ENCODE assay signal across 8 cellular contexts in genomic region chr12:989051-989450, GRCh38. TPM values are rescaled to one million over a fixed set of nuclear protein-coding genes. Genes with fewer than 3 reads are reported as not detected.
DNase-seq lines count a peak whose midpoint lies in the region; ATAC-seq and TF ChIP-seq lines count a peak whose summit lies in the region.

No MANE protein-coding gene starts in this region.

- no peak for ATAC-seq in HG03108 (IDR thresholded peaks at IDR 0.05; ENCODE audit: unreplicated experiment)

- 0 out of 2 replicates have a peak, but pooled peaks cover 3% of the 10 kb centered on the region for H4K20me1 ChIP-seq in PC-9 (ENCODE audit: insufficient read depth)

- DNase-seq in T-helper 2 cell treated with Interferon-gamma antibody and Interleukin-4, amounts not matched to agents 5 μg/mL and 100 μg/mL, for 36 hours (ENCODE audit: low spot score), result no peak
- DNase-seq in T-helper 2 cell, result no peak
- no peak for DNase-seq in PC-9
- DNase-seq in epithelial cell of proximal tubule (ENCODE audit: low read depth), result no peak
- DNase-seq in midbrain (lab: John Stamatoyannopoulos, UW), result no peak
- no peak for DNase-seq in activated CD4-positive, CD25-positive, alpha-beta regulatory T cell (lab: John Stamatoyannopoulos, UW)

- H3K36me3 Mint-ChIP-seq in T-helper 2 cell treated with Interferon-gamma antibody and Interleukin-4, amounts not matched to agents 5 μg/mL and 100 μg/mL, for 36 hours (ENCODE audit: low read depth), result no peaks in the 10 kb centered on the region

- H3K4me1 ChIP-seq in PC-9 (replicated peaks; ENCODE audit: insufficient read depth) (peaks cover 34% of the 10 kb centered on the region), skeletal muscle satellite cell (ENCODE audit: control insufficient read depth, insufficient read depth, low read length) (peaks cover 33% of the 10 kb centered on the region)

- peak overlapping the region; percentile 83; the same call in 1 of the 2 replicates for H3K4me3 ChIP-seq in PC-9
- H3K4me3 ChIP-seq in epithelial cell of proximal tubule (ENCODE audit: low read depth, low read length), result peak overlapping the region; percentile 89
- peak overlapping the region; percentile 95 for H3K4me3 ChIP-seq in skeletal muscle satellite cell (ENCODE audit: low read length)

- H3K27me3 ChIP-seq in PC-9 (ENCODE audit: insufficient read depth, low read depth) (no peaks in the 10 kb centered on the region), skeletal muscle satellite cell (ENCODE audit: control insufficient read depth, insufficient read depth, low read length) (no peaks in the 10 kb centered on the region)

- H3K9me3 ChIP-seq in PC-9 (ENCODE audit: insufficient read depth, low read depth), result no peaks in the 10 kb centered on the region
- no peaks in the 10 kb centered on the region for H3K9me3 ChIP-seq in skeletal muscle satellite cell (replicated peaks; ENCODE audit: low read length)

- intact Hi-C loops in PC-9 (cut with micrococcal nuclease; ENCODE audit: unreplicated experiment), result loop anchor here (10.0 kb wide), 1 partner anchor 106 kb away; no protein-coding TSS in a partner anchor

- 0 out of 2 replicates have a peak overlapping the region, but pooled peaks have one; percentile 72 for H3K27ac ChIP-seq in PC-9

- peaks cover 5% of the 10 kb centered on the region for H3K27me3 Mint-ChIP-seq in T-helper 2 cell treated with Interferon-gamma antibody and Interleukin-4, amounts not matched to agents 5 μg/mL and 100 μg/mL, for 36 hours (ENCODE audit: low read depth)

- peaks cover 33% of the 10 kb centered on the region for H3K4me1 Mint-ChIP-seq in T-helper 2 cell treated with Interferon-gamma antibody and Interleukin-4, amounts not matched to agents 5 μg/mL and 100 μg/mL, for 36 hours (ENCODE audit: low read depth)

- peak overlapping the region; percentile 90 for H3K4me3 Mint-ChIP-seq in T-helper 2 cell treated with Interferon-gamma antibody and Interleukin-4, amounts not matched to agents 5 μg/mL and 100 μg/mL, for 36 hours

- H3K9me3 Mint-ChIP-seq in T-helper 2 cell treated with Interferon-gamma antibody and Interleukin-4, amounts not matched to agents 5 μg/mL and 100 μg/mL, for 36 hours, result no peaks in the 10 kb centered on the region

- no TSS peak for BruUV-seq in PC-9 (replicated peaks; lab: Mats Ljungman, UMichigan)

- TF ChIP-seq CTCF in PC-9 (conservative IDR thresholded peaks at IDR 0.05) (no peak), epithelial cell of proximal tubule (conservative IDR thresholded peaks at IDR 0.05; ENCODE audit: low read depth, low read length) (no peak)

- no peaks in the 10 kb centered on the region for H3K36me3 ChIP-seq in PC-9 (ENCODE audit: low read depth)
- no peaks in the 10 kb centered on the region for H3K36me3 ChIP-seq in skeletal muscle satellite cell (ENCODE audit: insufficient read depth, low read length)

- CTCF ChIA-PET in PC-9 (lab: Charles Lee), result interaction anchor here (1.0 kb wide), 2 partner anchors 40 to 113 kb away, joined by 3 read pairs; partner anchors contain the start of gene RAD52

- H3K9me2 ChIP-seq in PC-9 (ENCODE audit: insufficient read depth), result no peaks in the 10 kb centered on the region

- H3K4me2 ChIP-seq in PC-9, result peak overlapping the region; percentile 87
- peak overlapping the region; percentile 100 for H3K4me2 ChIP-seq in skeletal muscle satellite cell (ENCODE audit: low read length)

- peak overlapping the region; percentile 49 for H3K27ac Mint-ChIP-seq in T-helper 2 cell treated with Interferon-gamma antibody and Interleukin-4, amounts not matched to agents 5 μg/mL and 100 μg/mL, for 36 hours

- H3F3A ChIP-seq in PC-9 (ENCODE audit: insufficient read depth, low read depth), result peaks cover 40% of the 10 kb centered on the region

- H3K9ac ChIP-seq in skeletal muscle satellite cell (ENCODE audit: low read depth, low read length), result peak overlapping the region; percentile 99

- POLR2A ChIA-PET in PC-9 (lab: Charles Lee; ENCODE audit: unreplicated experiment), result no interaction called here

- H3K79me2 ChIP-seq in PC-9 (ENCODE audit: low read depth), result peaks cover 25% of the 10 kb centered on the region

- no peak overlapping the region for H2AFZ ChIP-seq in PC-9

RNA-seq across cellular contexts. Expression of gene ERC1, which starts 2.0 kb away (rescaled TPM):
- total RNA-seq in PC-9 (2021) (47.2 and 52.0 TPM in 2 replicates), epithelial cell of proximal tubule (10.3 and 16.5 TPM in 2 replicates)
- 29.4 and 30.6 TPM in 2 replicates for total RNA-seq in skeletal muscle satellite cell (2012; rRNA removed)

RNA-seq across cellular contexts. Expression of gene RAD52, which starts 39.6 kb away (rescaled TPM):
- total RNA-seq in PC-9 (2021) (19.7 and 25.0 TPM in 2 replicates), epithelial cell of proximal tubule (3.7 and 9.3 TPM in 2 replicates)
- 7.9 and 10.5 TPM in 2 replicates for total RNA-seq in skeletal muscle satellite cell (2012; rRNA removed)
